1 cellular context compared by ENCODE assay signal in genomic region chr11:15216678-15217077, GRCh38.
TF ChIP-seq lines count a peak whose summit lies in the region.

No MANE protein-coding gene starts in this region.

TF ChIP-seq in GM12878, 131 proteins besides CTCF, POLR2A, EP300 and RAD21:
- TF ChIP-seq ZNF687 (IDR thresholded peaks at IDR 0.05) = no peak
- no peak for TF ChIP-seq BCLAF1 (IDR thresholded peaks at IDR 0.05)
- TF ChIP-seq NR2C1 (IDR thresholded peaks at IDR 0.05) = no peak
- TF ChIP-seq GABPA (IDR thresholded peaks at IDR 0.05; ENCODE audit: low read depth) = no peak
- TF ChIP-seq NR2F1 (conservative IDR thresholded peaks at IDR 0.05) = no peak
- no peak for TF ChIP-seq SMC3 (IDR thresholded peaks at IDR 0.05; ENCODE audit: borderline replicate concordance, low read length)
- no peak for TF ChIP-seq GATAD2B (conservative IDR thresholded peaks at IDR 0.05; ENCODE audit: low read depth)
- no peak for TF ChIP-seq IRF4 (IDR thresholded peaks at IDR 0.05; ENCODE audit: low read depth, low read length)
- no peak for TF ChIP-seq STAT1 (conservative IDR thresholded peaks at IDR 0.05)
- TF ChIP-seq ASH2L (IDR thresholded peaks at IDR 0.05; ENCODE audit: borderline replicate concordance, low read depth) = no peak
- no peak for TF ChIP-seq MXI1 (IDR thresholded peaks at IDR 0.05; ENCODE audit: low read depth, low read length)
- no peak for TF ChIP-seq ZNF384 (IDR thresholded peaks at IDR 0.05; ENCODE audit: borderline replicate concordance, low read depth, low read length)
- no peak for TF ChIP-seq CBX3 (IDR thresholded peaks at IDR 0.05; ENCODE audit: borderline replicate concordance, low read depth)
- TF ChIP-seq ZBTB33 (IDR thresholded peaks at IDR 0.05) = no peak
- no peak for TF ChIP-seq SREBF2 (IDR thresholded peaks at IDR 0.05; ENCODE audit: low read length)
- TF ChIP-seq ATF3 (IDR thresholded peaks at IDR 0.05; ENCODE audit: borderline replicate concordance, extremely low read depth, low read depth, low read length) = no peak
